In genomic region chrX:23953908-23954269, GRCh38 we compare ENCODE assay signal across 11 cellular contexts.
DNase-seq lines count a peak whose midpoint lies in the region; ATAC-seq, FAIRE-seq and TF ChIP-seq lines count a peak whose summit lies in the region.
"Had no signal": no experiment of that assay in that cellular context is flagged by ENCODE, and none has a peak within 500 bp of the region (broad histone marks: within the 10 kb centered on the region; RNA-seq: fewer than 3 reads in every experiment).

No MANE protein-coding gene starts in this region.

- no peaks in the 10 kb centered on the region for H3K36me3 ChIP-seq in OCI-LY3 (replicated peaks; ENCODE audit: low read depth, low read length)
- H3K36me3 ChIP-seq: ascending aorta had no signal

- H3K4me2 ChIP-seq in OCI-LY3 (ENCODE audit: low read length): peak overlapping the region; percentile 79

- H3K27me3 ChIP-seq in OCI-LY3 (ENCODE audit: low read depth, low read length): no peaks in the 10 kb centered on the region
- H3K27me3 ChIP-seq: ascending aorta had no signal

- H3K79me2 ChIP-seq in OCI-LY3 (ENCODE audit: low read length): no peaks in the 10 kb centered on the region

- TF ChIP-seq CTCF in OCI-LY3 (IDR thresholded peaks at IDR 0.05; ENCODE audit: low read depth, low read length): no peak

- peak overlapping the region; percentile 94; the same call in 1 of the 2 replicates for H2AFZ ChIP-seq in OCI-LY3 (ENCODE audit: low read depth, low read length)

- no peaks in the 10 kb centered on the region for H3K9me3 ChIP-seq in OCI-LY3 (ENCODE audit: insufficient read depth, low read length)
- H3K9me3 ChIP-seq: ascending aorta had no signal

- DNase-seq in stimulated activated CD4-positive, alpha-beta T cell treated with anti-CD3 and anti-CD28 coated beads, Interleukin-15, amount 100 ng/mL, for 24 hours: peak; percentile 1
- DNase-seq in stimulated activated CD4-positive, alpha-beta T cell treated with anti-CD3 and anti-CD28 coated beads, Interleukin-4, amount 100 ng/mL, for 1 hour: no peak
- DNase-seq in NCI-H526 (lab: John Stamatoyannopoulos, UW) (no peak), hepatic stellate cell (ENCODE audit: low spot score) (no peak), anterior cingulate cortex (lab: John Stamatoyannopoulos, UW) (no peak)
- DNase-seq: activated CD4-positive, CD25-positive, alpha-beta regulatory T cell treated with anti-CD3 and anti-CD28 coated beads, Interleukin-2, amount 50 U/mL, for 72 hours; NCI-H2081 had no signal

- H3K9ac ChIP-seq in OCI-LY3 (ENCODE audit: low read length): peak overlapping the region; percentile 47

- H3K27ac ChIP-seq in OCI-LY3 (ENCODE audit: low read length): peak overlapping the region; percentile 47; the same call in 1 of the 2 replicates
- H3K27ac ChIP-seq: ascending aorta had no signal

- no peaks in the 10 kb centered on the region for H4K20me1 ChIP-seq in OCI-LY3 (ENCODE audit: insufficient read depth, low read length)

- FAIRE-seq in colon (lab: Jason Lieb, UNC): peak; percentile 45

- peak overlapping the region; percentile 73 for H3K4me3 ChIP-seq in OCI-LY3 (ENCODE audit: low read length)

- no peak for ATAC-seq in HG03457 (IDR thresholded peaks at IDR 0.05; ENCODE audit: unreplicated experiment)

- H3K4me1 ChIP-seq in OCI-LY3 (ENCODE audit: low read length): peaks cover 12% of the 10 kb centered on the region
- H3K4me1 ChIP-seq: ascending aorta had no signal
